Comparison of ENCODE assay signal across 8 cellular contexts in genomic region chr3:127671523-127672428, GRCh38. TPM values are rescaled to one million over a fixed set of nuclear protein-coding genes. Genes with fewer than 3 reads are reported as not detected.
DNase-seq lines count a peak whose midpoint lies in the region; ATAC-seq, FAIRE-seq and TF ChIP-seq lines count a peak whose summit lies in the region.

No MANE protein-coding gene starts in this region.

- peak overlapping the region; percentile 51 for H3K27ac ChIP-seq in SU-DHL-6 (ENCODE audit: low read depth, low read length)
- peak overlapping the region; percentile 49 for H3K27ac ChIP-seq in HepG2 (ENCODE audit: extremely low read length, insufficient read depth, low read length)

- H3K4me2 ChIP-seq in SU-DHL-6 (ENCODE audit: low read depth, low read length, poor library complexity, severe bottlenecking): peak overlapping the region; percentile 64
- H3K4me2 ChIP-seq in HepG2 (ENCODE audit: low read depth, low read length): peak overlapping the region; percentile 74

- H3K79me2 ChIP-seq in SU-DHL-6 (ENCODE audit: insufficient read depth, low read length) (no peaks in the 10 kb centered on the region), HepG2 (ENCODE audit: insufficient read depth, low read length) (no peaks in the 10 kb centered on the region)

- no peaks in the 10 kb centered on the region for H3K9me2 ChIP-seq in SU-DHL-6 (replicated peaks; ENCODE audit: insufficient read depth, low read length)

- BruUV-seq in HepG2 (replicated peaks; lab: Mats Ljungman, UMichigan): no TSS peak

- POLR2A ChIA-PET in HepG2 (lab: Yijun Ruan, JAX): interaction anchor here (1.0 kb wide), 1 partner anchor 74 kb away, joined by 3 read pairs; the partner anchor contains the start of gene MCM2

- CTCF ChIA-PET in HepG2 (lab: Yijun Ruan, JAX; ENCODE audit: low intra/inter-chr PET ratio, low total read pairs): no interaction called here

- DNase-seq in DMS53 (lab: John Stamatoyannopoulos, UW) (peak; percentile 55), DMS53 treated with DMSO at 0.1 percent for 48 hours (lab: John Stamatoyannopoulos, UW; ENCODE audit: unreplicated experiment) (no peak), HepG2 (ENCODE audit: low spot score) (no peak), GDM1 (lab: John Stamatoyannopoulos, UW) (no peak)
- DNase-seq in central memory CD4-positive, alpha-beta T cell: peak; percentile 22

- H3K9me3 ChIP-seq in SU-DHL-6 (ENCODE audit: insufficient read depth, low read length): no peaks in the 10 kb centered on the region
- no peaks in the 10 kb centered on the region for H3K9me3 ChIP-seq in HepG2 (ENCODE audit: low read length)

- H3K27me3 Mint-ChIP-seq in stimulated activated naive CD8-positive, alpha-beta T cell treated with anti-CD3 and anti-CD28 coated beads, Interleukin-15, Interleukin-2, amounts not matched to agents 100 ng/mL and 50 ng/mL, for 24 hours: no peaks in the 10 kb centered on the region

- ATAC-seq in HG02970 (IDR thresholded peaks at IDR 0.05; ENCODE audit: low FRiP score, unreplicated experiment) (peak; percentile 20), HepG2 (no peak)

- H3K4me3 ChIP-seq in SU-DHL-6 (ENCODE audit: insufficient read depth, low read length, poor library complexity, severe bottlenecking) (peak overlapping the region; percentile 57), HepG2 (replicated peaks in 1 of 3; ENCODE audit: insufficient read depth in 1 of 3, low read depth in 2 of 3, low read length in 3 of 3) (peak overlapping the region; percentile 58 to 78 (median 67))

- 86% methylated on average over 9 of the region's 44 CpGs for WGBS in HepG2 (ENCODE audit: low lambda C conversion rate)

- H3K36me3 ChIP-seq in SU-DHL-6 (ENCODE audit: low read length): no peaks in the 10 kb centered on the region
- H3K36me3 ChIP-seq in HepG2 (replicated peaks in 1 of 2; ENCODE audit: control insufficient read depth in 1 of 2, insufficient read depth in 2 of 2, low read length in 2 of 2): no peaks in the 10 kb centered on the region

- TF ChIP-seq POLR2A in HepG2 (IDR thresholded peaks at IDR 0.05; ENCODE audit: insufficient read depth in 1 of 2, low read depth in 2 of 2, low read length in 2 of 2): no peak

- no peak for TF ChIP-seq EP300 in HepG2 (IDR thresholded peaks at IDR 0.05; ENCODE audit: low read depth in 2 of 2, low read length in 2 of 2)
- no peak for TF ChIP-seq EP300 in HepG2 (CRISPR knock-in tag; IDR thresholded peaks at IDR 0.05; ENCODE audit: borderline replicate concordance)

- TF ChIP-seq RAD21 in HepG2 (CRISPR knock-in tag; IDR thresholded peaks at IDR 0.05): no peak

- H3K4me1 Mint-ChIP-seq in stimulated activated naive CD8-positive, alpha-beta T cell treated with anti-CD3 and anti-CD28 coated beads, Interleukin-15, Interleukin-2, amounts not matched to agents 100 ng/mL and 50 ng/mL, for 24 hours (ENCODE audit: low read depth): peaks cover 28% of the 10 kb centered on the region

- intact Hi-C loops in HepG2 (cut with micrococcal nuclease; ENCODE audit: unreplicated experiment): no loop called here

- peaks cover 19% of the 10 kb centered on the region for H3K4me1 ChIP-seq in HepG2 (ENCODE audit: insufficient read depth, low read length)

- H2AFZ ChIP-seq in SU-DHL-6 (ENCODE audit: low read depth, low read length, severe bottlenecking): peak overlapping the region; percentile 89
- H2AFZ ChIP-seq in HepG2 (ENCODE audit: low read length): no peak overlapping the region

- TF ChIP-seq CTCF in SU-DHL-6 (IDR thresholded peaks at IDR 0.05; ENCODE audit: insufficient read depth, low read length, poor library complexity, severe bottlenecking) (no peak), HepG2 (CRISPR knock-in tag; IDR thresholded peaks at IDR 0.05) (no peak)

- H3K36me3 Mint-ChIP-seq in stimulated activated naive CD8-positive, alpha-beta T cell treated with anti-CD3 and anti-CD28 coated beads, Interleukin-15, Interleukin-2, amounts not matched to agents 100 ng/mL and 50 ng/mL, for 24 hours (ENCODE audit: low read depth): no peaks in the 10 kb centered on the region

- no peaks in the 10 kb centered on the region for H3K27me3 ChIP-seq in SU-DHL-6 (ENCODE audit: low read length)
- peaks cover 0 to 4% of the 10 kb centered on the region in 2 experiments; a peak in 1 of 5 replicates for H3K27me3 ChIP-seq in HepG2 (ENCODE audit: control insufficient read depth in 1 of 2, insufficient read depth in 2 of 2, low read length in 2 of 2)

- FAIRE-seq in HepG2 (lab: Jason Lieb, UNC): no peak

- peak overlapping the region; percentile 73 for H3K9ac ChIP-seq in SU-DHL-6 (ENCODE audit: low read length)
- H3K9ac ChIP-seq in HepG2 (ENCODE audit: insufficient read depth, low read depth, low read length): peak overlapping the region; percentile 83

- H3K9me3 Mint-ChIP-seq in stimulated activated naive CD8-positive, alpha-beta T cell treated with anti-CD3 and anti-CD28 coated beads, Interleukin-15, Interleukin-2, amounts not matched to agents 100 ng/mL and 50 ng/mL, for 24 hours: no peaks in the 10 kb centered on the region

- in situ Hi-C loops in HepG2 (cut with HindIII; ENCODE audit: extremely low pct_ligation_motif_present, low pct_unique_long_range_greater_than_20kb): no loop called here

- peak overlapping the region; percentile 97 for H3K27ac Mint-ChIP-seq in stimulated activated naive CD8-positive, alpha-beta T cell treated with anti-CD3 and anti-CD28 coated beads, Interleukin-15, Interleukin-2, amounts not matched to agents 100 ng/mL and 50 ng/mL, for 24 hours

- peak overlapping the region; percentile 89 for H3K4me3 Mint-ChIP-seq in stimulated activated naive CD8-positive, alpha-beta T cell treated with anti-CD3 and anti-CD28 coated beads, Interleukin-15, Interleukin-2, amounts not matched to agents 100 ng/mL and 50 ng/mL, for 24 hours

- H4K20me1 ChIP-seq in SU-DHL-6 (ENCODE audit: low read depth, low read length): no peaks in the 10 kb centered on the region
- H4K20me1 ChIP-seq in HepG2 (ENCODE audit: insufficient read depth, low read length): no peaks in the 10 kb centered on the region

- H3F3A ChIP-seq in SU-DHL-6 (ENCODE audit: insufficient read depth): no peaks in the 10 kb centered on the region

RNA-seq across cellular contexts. Expression of gene ABTB1, which starts 1.0 kb away (rescaled TPM):
- total RNA-seq in HepG2 (2016; rRNA removed; fragmentation: Illumina TruSeq; extraction: Trizol): 0.24 and 0.42 TPM in 2 replicates
- 0.09 and 0.30 TPM in 2 replicates for total RNA-seq in HepG2 (2016; cell fraction: cytosol; rRNA removed; fragmentation: Illumina TruSeq; extraction: Trizol; ENCODE audit: low read depth)
- 0.13 and 0.30 TPM in 2 replicates for total RNA-seq in HepG2 (2016; cell fraction: insoluble cytoplasmic fraction; rRNA removed; fragmentation: Illumina TruSeq; extraction: Trizol)
- total RNA-seq in HepG2 (2016; cell fraction: membrane; rRNA removed; fragmentation: Illumina TruSeq; extraction: Trizol): 0.56 and 0.72 TPM in 2 replicates
- total RNA-seq in HepG2 (2016; cell fraction: nucleus; rRNA removed; fragmentation: Illumina TruSeq; extraction: Trizol): 1.0 and 2.3 TPM in 2 replicates
- 14.5 and 17.9 TPM in 2 replicates for polyA plus RNA-seq in HepG2 (2011; rRNA removed)
- polyA plus RNA-seq in HepG2 (2011; cell fraction: cytosol; rRNA removed): 12.3 and 15.2 TPM in 2 replicates
- polyA plus RNA-seq in HepG2 (2011; cell fraction: nucleus; rRNA removed): 97.1 and 99.3 TPM in 2 replicates
- polyA plus RNA-seq in HepG2 (2012): 7.0 and 10.3 TPM in 2 replicates
- polyA plus RNA-seq in HepG2 (2016; cell fraction: cytosol; fragmentation: Illumina TruSeq; extraction: Trizol; ENCODE audit: low read depth): 0.44 and 0.71 TPM in 2 replicates
- polyA plus RNA-seq in HepG2 (2016; cell fraction: insoluble cytoplasmic fraction; fragmentation: Illumina TruSeq; extraction: Trizol; ENCODE audit: low read depth): 0.98 and 1.0 TPM in 2 replicates
- 0.39 and 0.88 TPM in 2 replicates for polyA plus RNA-seq in HepG2 (2016; cell fraction: membrane; fragmentation: Illumina TruSeq; extraction: Trizol; ENCODE audit: low read depth)
- 2.9 and 3.4 TPM in 2 replicates for polyA plus RNA-seq in HepG2 (2016; cell fraction: nucleus; fragmentation: Illumina TruSeq; extraction: Trizol; ENCODE audit: insufficient read depth, low read depth)
- polyA minus RNA-seq in HepG2 (2011; rRNA and poly(A)+ RNA removed; ENCODE audit: low replicate concordance): 33.1 and 57.2 TPM in 2 replicates
- 6.9 and 10.2 TPM in 2 replicates for polyA minus RNA-seq in HepG2 (2011; cell fraction: cytosol; rRNA and poly(A)+ RNA removed)
- polyA minus RNA-seq in HepG2 (2011; cell fraction: nucleus; rRNA and poly(A)+ RNA removed): 15.7 and 18.6 TPM in 2 replicates

RNA-seq across cellular contexts. Expression of gene PODXL2, which starts 42.8 kb away (rescaled TPM):
- total RNA-seq in HepG2 (2016; rRNA removed; fragmentation: Illumina TruSeq; extraction: Trizol): 13.5 and 25.1 TPM in 2 replicates
- 11.1 and 12.1 TPM in 2 replicates for total RNA-seq in HepG2 (2016; cell fraction: cytosol; rRNA removed; fragmentation: Illumina TruSeq; extraction: Trizol; ENCODE audit: low read depth)
- total RNA-seq in HepG2 (2016; cell fraction: insoluble cytoplasmic fraction; rRNA removed; fragmentation: Illumina TruSeq; extraction: Trizol): 12.9 and 25.2 TPM in 2 replicates
- 17.4 and 19.2 TPM in 2 replicates for total RNA-seq in HepG2 (2016; cell fraction: membrane; rRNA removed; fragmentation: Illumina TruSeq; extraction: Trizol)
- 22.7 and 24.9 TPM in 2 replicates for total RNA-seq in HepG2 (2016; cell fraction: nucleus; rRNA removed; fragmentation: Illumina TruSeq; extraction: Trizol)
- polyA plus RNA-seq in HepG2 (2011; rRNA removed): 20.4 and 31.7 TPM in 2 replicates
- polyA plus RNA-seq in HepG2 (2011; cell fraction: cytosol; rRNA removed): 24.7 and 33.2 TPM in 2 replicates
- 25.3 and 29.3 TPM in 2 replicates for polyA plus RNA-seq in HepG2 (2011; cell fraction: nucleus; rRNA removed)
- polyA plus RNA-seq in HepG2 (2012): 12.3 and 15.4 TPM in 2 replicates
- polyA plus RNA-seq in HepG2 (2016; cell fraction: cytosol; fragmentation: Illumina TruSeq; extraction: Trizol; ENCODE audit: low read depth): 13.5 and 14.7 TPM in 2 replicates
- polyA plus RNA-seq in HepG2 (2016; cell fraction: insoluble cytoplasmic fraction; fragmentation: Illumina TruSeq; extraction: Trizol; ENCODE audit: low read depth): 12.3 and 15.0 TPM in 2 replicates
- polyA plus RNA-seq in HepG2 (2016; cell fraction: membrane; fragmentation: Illumina TruSeq; extraction: Trizol; ENCODE audit: low read depth): 18.5 and 19.8 TPM in 2 replicates
- 39.4 and 41.1 TPM in 2 replicates for polyA plus RNA-seq in HepG2 (2016; cell fraction: nucleus; fragmentation: Illumina TruSeq; extraction: Trizol; ENCODE audit: insufficient read depth, low read depth)
- polyA minus RNA-seq in HepG2 (2011; rRNA and poly(A)+ RNA removed; ENCODE audit: low replicate concordance): 19.7 and 24.8 TPM in 2 replicates
- polyA minus RNA-seq in HepG2 (2011; cell fraction: cytosol; rRNA and poly(A)+ RNA removed): 10.5 and 11.6 TPM in 2 replicates
- polyA minus RNA-seq in HepG2 (2011; cell fraction: nucleus; rRNA and poly(A)+ RNA removed): 5.3 and 7.3 TPM in 2 replicates

Comparison
In these comparisons a context has a peak if more than half of its experiments do, and no peak if none do; other contexts are left out.
1. DNase-seq: peak in DMS53 (single experiment) and central memory CD4-positive, alpha-beta T cell (single experiment); none in DMS53 treated with DMSO at 0.1 percent for 48 hours (single experiment), HepG2 (single experiment) and GDM1 (single experiment).